ENCODE assay signal across 21 cellular contexts in genomic region chr12:131049002-131049401, GRCh38.
DNase-seq lines count a peak whose midpoint lies in the region; ATAC-seq, FAIRE-seq and TF ChIP-seq lines count a peak whose summit lies in the region.
"Had no signal": no experiment of that assay in that cellular context is flagged by ENCODE, and none has a peak within 500 bp of the region (broad histone marks: within the 10 kb centered on the region; RNA-seq: fewer than 3 reads in every experiment).

No MANE protein-coding gene starts in this region.

- H3K9ac ChIP-seq in HepG2 (ENCODE audit: insufficient read depth, low read depth, low read length), result no peak overlapping the region

- no TSS peak for BruUV-seq in HepG2 (replicated peaks; lab: Mats Ljungman, UMichigan)

- H2AFZ ChIP-seq in HepG2 (ENCODE audit: low read length), result no peak overlapping the region

- peaks cover 6% of the 10 kb centered on the region for H3K27me3 Mint-ChIP-seq in activated T-cell treated with anti-CD3 and anti-CD28 coated beads, Interleukin-2, amount 50 U/mL, for 24 hours
- H3K27me3 Mint-ChIP-seq: CD4-positive, alpha-beta memory T cell had no signal

- TF ChIP-seq CTCF in heart right ventricle (IDR thresholded peaks at IDR 0.05) (no peak), HepG2 (CRISPR knock-in tag; IDR thresholded peaks at IDR 0.05) (no peak), upper lobe of right lung (IDR thresholded peaks at IDR 0.05) (no peak)

- POLR2A ChIA-PET in HepG2 (lab: Yijun Ruan, JAX), result no interaction called here

- H3K4me3 ChIP-seq in heart right ventricle (no peak overlapping the region), HepG2 (replicated peaks in 1 of 3; ENCODE audit: insufficient read depth in 1 of 3, low read depth in 2 of 3, low read length in 3 of 3) (no peak overlapping the region), upper lobe of right lung (no peak overlapping the region)
- H3K4me3 ChIP-seq: HAP-1 had no signal

- H3K4me1 ChIP-seq in heart right ventricle (peaks cover 14 to 41% (median 34%) of the 10 kb centered on the region in 9 donors), HepG2 (ENCODE audit: insufficient read depth, low read length) (no peaks in the 10 kb centered on the region), upper lobe of right lung (no peaks in the 10 kb centered on the region)
- H3K4me1 ChIP-seq: HAP-1 had no signal

- H3K4me2 ChIP-seq in HepG2 (ENCODE audit: low read depth, low read length), result no peak overlapping the region

- no peak for DNase-seq in heart right ventricle
- no peak for DNase-seq in Right ventricle myocardium superior
- no peak for DNase-seq in HepG2 (ENCODE audit: low spot score)
- DNase-seq in posterior vena cava (ENCODE audit: low spot score), result peak; percentile 73
- peak; percentile 28 for DNase-seq in upper lobe of right lung
- DNase-seq in activated T-cell treated with anti-CD3 and anti-CD28 coated beads, Interleukin-2, amount 50 U/mL, for 24 hours, result no peak
- no peak for DNase-seq in C1 segment of cervical spinal cord (lab: John Stamatoyannopoulos, UW)
- DNase-seq: CD4-positive, alpha-beta memory T cell; DMS153; GDM1; MM.1S; NCI-H1092 treated with DMSO at 0.1 percent for 48 hours; NCI-H2081; NCI-H2171 treated with DMSO at 0.1 percent for 48 hours; NCI-H446 treated with DMSO at 0.1 percent for 48 hours; NCI-H774 had no signal

- H3K27ac Mint-ChIP-seq in activated T-cell treated with anti-CD3 and anti-CD28 coated beads, Interleukin-2, amount 50 U/mL, for 24 hours, result no peak overlapping the region
- H3K27ac Mint-ChIP-seq: B cell, IgD-negative memory B cell had no signal

- H3K36me3 ChIP-seq in heart right ventricle (peaks cover 0 to 2% (median 0%) of the 10 kb centered on the region in 9 donors), HepG2 (replicated peaks in 1 of 2; ENCODE audit: control insufficient read depth in 1 of 2, insufficient read depth in 2 of 2, low read length in 2 of 2) (no peaks in the 10 kb centered on the region), upper lobe of right lung (no peaks in the 10 kb centered on the region)
- H3K36me3 ChIP-seq: HAP-1 had no signal

- TF ChIP-seq RAD21 in HepG2 (CRISPR knock-in tag; IDR thresholded peaks at IDR 0.05), result no peak

- H3K27ac ChIP-seq in heart right ventricle (peak overlapping the region; percentile 67 to 90 (median 84)), HepG2 (ENCODE audit: extremely low read length, insufficient read depth, low read length) (no peak overlapping the region), upper lobe of right lung (peak overlapping the region; percentile 11)

- no peak for TF ChIP-seq EP300 in HepG2 (IDR thresholded peaks at IDR 0.05; ENCODE audit: low read depth in 2 of 2, low read length in 2 of 2)
- no peak for TF ChIP-seq EP300 in HepG2 (CRISPR knock-in tag; IDR thresholded peaks at IDR 0.05; ENCODE audit: borderline replicate concordance)

- no peak for FAIRE-seq in HepG2 (lab: Jason Lieb, UNC)
- FAIRE-seq: HTR-8/SVneo had no signal

- no peaks in the 10 kb centered on the region for H3K9me3 ChIP-seq in heart right ventricle
- H3K9me3 ChIP-seq in HepG2 (ENCODE audit: low read length), result no peaks in the 10 kb centered on the region
- no peaks in the 10 kb centered on the region for H3K9me3 ChIP-seq in upper lobe of right lung
- H3K9me3 ChIP-seq: HAP-1 had no signal

- no peak overlapping the region for H3K4me3 Mint-ChIP-seq in activated T-cell treated with anti-CD3 and anti-CD28 coated beads, Interleukin-2, amount 50 U/mL, for 24 hours
- H3K4me3 Mint-ChIP-seq: B cell; CD4-positive, alpha-beta memory T cell; IgD-negative memory B cell had no signal

- TF ChIP-seq POLR2A in HepG2 (IDR thresholded peaks at IDR 0.05; ENCODE audit: insufficient read depth in 1 of 2, low read depth in 2 of 2, low read length in 2 of 2), result no peak

- H3K36me3 Mint-ChIP-seq in activated T-cell treated with anti-CD3 and anti-CD28 coated beads, Interleukin-2, amount 50 U/mL, for 24 hours (ENCODE audit: low read depth), result no peaks in the 10 kb centered on the region
- H3K36me3 Mint-ChIP-seq: CD4-positive, alpha-beta memory T cell; IgD-negative memory B cell had no signal

- in situ Hi-C loops in HepG2 (cut with HindIII; ENCODE audit: extremely low pct_ligation_motif_present, low pct_unique_long_range_greater_than_20kb), result no loop called here

- H3K79me2 ChIP-seq in HepG2 (ENCODE audit: insufficient read depth, low read length), result no peaks in the 10 kb centered on the region

- ATAC-seq in heart right ventricle, result peak in 1 of 8 donors; percentile 23
- no peak for ATAC-seq in Right ventricle myocardium superior (ENCODE audit: poor library complexity)
- ATAC-seq in HepG2, result no peak
- no peak for ATAC-seq in upper lobe of right lung
- no peak for ATAC-seq in HG02610 (IDR thresholded peaks at IDR 0.05; ENCODE audit: unreplicated experiment)

- intact Hi-C loops in heart right ventricle (cut with DNase I) (no loop called here), Right ventricle myocardium superior (cut with DNase I) (no loop called here), HepG2 (cut with micrococcal nuclease; ENCODE audit: unreplicated experiment) (no loop called here), posterior vena cava (cut with DNase I) (no loop called here), upper lobe of right lung (cut with DNase I) (no loop called here)

- CTCF ChIA-PET in HepG2 (lab: Yijun Ruan, JAX; ENCODE audit: low intra/inter-chr PET ratio, low total read pairs), result no interaction called here

- no peaks in the 10 kb centered on the region for H4K20me1 ChIP-seq in HepG2 (ENCODE audit: insufficient read depth, low read length)

- no peaks in the 10 kb centered on the region for H3K9me3 Mint-ChIP-seq in activated T-cell treated with anti-CD3 and anti-CD28 coated beads, Interleukin-2, amount 50 U/mL, for 24 hours
- H3K9me3 Mint-ChIP-seq: IgD-negative memory B cell had no signal

- WGBS in heart right ventricle, 2 donors, result 82 to 93% methylated on average over 11 of the region's 11 CpGs
- 92% methylated on average over 9 of the region's 11 CpGs for WGBS in HepG2 (ENCODE audit: low lambda C conversion rate)

- H3K27me3 ChIP-seq in heart right ventricle, result no peaks in the 10 kb centered on the region
- H3K27me3 ChIP-seq in HepG2 (ENCODE audit: control insufficient read depth in 1 of 2, insufficient read depth in 2 of 2, low read length in 2 of 2), result no peaks in the 10 kb centered on the region
- no peaks in the 10 kb centered on the region for H3K27me3 ChIP-seq in upper lobe of right lung

- no peaks in the 10 kb centered on the region for H3K4me1 Mint-ChIP-seq in activated T-cell treated with anti-CD3 and anti-CD28 coated beads, Interleukin-2, amount 50 U/mL, for 24 hours (ENCODE audit: low read depth)

TF ChIP-seq in HepG2, 621 proteins besides CTCF, POLR2A, EP300 and RAD21 (continues in another document):
- TF ChIP-seq MLLT10 (CRISPR knock-in tag; IDR thresholded peaks at IDR 0.05), result no peak
- TF ChIP-seq TFE3 (CRISPR knock-in tag; IDR thresholded peaks at IDR 0.05), result no peak
- no peak for TF ChIP-seq IRX3 (CRISPR knock-in tag; IDR thresholded peaks at IDR 0.05; ENCODE audit: borderline replicate concordance, low read depth)
- TF ChIP-seq, protein P1, sequence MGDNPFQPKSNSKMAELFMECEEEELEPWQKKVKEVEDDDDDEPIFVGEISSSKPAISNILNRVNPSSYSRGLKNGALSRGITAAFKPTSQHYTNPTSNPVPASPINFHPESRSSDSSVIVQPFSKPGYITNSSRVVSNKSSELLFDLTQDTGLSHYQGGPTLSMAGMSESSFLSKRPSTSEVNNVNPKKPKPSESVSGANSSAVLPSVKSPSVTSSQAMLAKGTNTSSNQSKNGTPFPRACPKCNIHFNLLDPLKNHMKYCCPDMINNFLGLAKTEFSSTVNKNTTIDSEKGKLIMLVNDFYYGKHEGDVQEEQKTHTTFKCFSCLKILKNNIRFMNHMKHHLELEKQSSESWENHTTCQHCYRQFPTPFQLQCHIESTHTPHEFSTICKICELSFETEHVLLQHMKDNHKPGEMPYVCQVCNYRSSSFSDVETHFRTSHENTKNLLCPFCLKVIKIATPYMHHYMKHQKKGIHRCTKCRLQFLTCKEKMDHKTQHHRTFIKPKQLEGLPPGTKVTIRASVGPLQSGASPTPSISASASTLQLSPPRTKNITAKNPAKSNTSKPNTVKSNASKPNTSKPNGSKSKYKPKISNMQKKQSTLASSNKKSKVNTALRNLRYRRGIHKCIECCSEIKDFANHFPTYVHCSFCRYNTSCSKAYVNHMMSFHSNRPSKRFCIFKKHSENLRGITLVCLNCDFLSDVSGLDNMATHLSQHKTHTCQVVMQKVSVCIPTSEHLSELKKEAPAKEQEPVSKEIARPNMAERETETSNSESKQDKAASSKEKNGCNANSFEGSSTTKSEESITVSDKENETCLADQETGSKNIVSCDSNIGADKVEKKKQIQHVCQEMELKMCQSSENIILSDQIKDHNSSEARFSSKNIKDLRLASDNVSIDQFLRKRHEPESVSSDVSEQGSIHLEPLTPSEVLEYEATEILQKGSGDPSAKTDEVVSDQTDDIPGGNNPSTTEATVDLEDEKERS (CRISPR knock-in tag; IDR thresholded peaks at IDR 0.05), result no peak
- TF ChIP-seq, protein P2, sequence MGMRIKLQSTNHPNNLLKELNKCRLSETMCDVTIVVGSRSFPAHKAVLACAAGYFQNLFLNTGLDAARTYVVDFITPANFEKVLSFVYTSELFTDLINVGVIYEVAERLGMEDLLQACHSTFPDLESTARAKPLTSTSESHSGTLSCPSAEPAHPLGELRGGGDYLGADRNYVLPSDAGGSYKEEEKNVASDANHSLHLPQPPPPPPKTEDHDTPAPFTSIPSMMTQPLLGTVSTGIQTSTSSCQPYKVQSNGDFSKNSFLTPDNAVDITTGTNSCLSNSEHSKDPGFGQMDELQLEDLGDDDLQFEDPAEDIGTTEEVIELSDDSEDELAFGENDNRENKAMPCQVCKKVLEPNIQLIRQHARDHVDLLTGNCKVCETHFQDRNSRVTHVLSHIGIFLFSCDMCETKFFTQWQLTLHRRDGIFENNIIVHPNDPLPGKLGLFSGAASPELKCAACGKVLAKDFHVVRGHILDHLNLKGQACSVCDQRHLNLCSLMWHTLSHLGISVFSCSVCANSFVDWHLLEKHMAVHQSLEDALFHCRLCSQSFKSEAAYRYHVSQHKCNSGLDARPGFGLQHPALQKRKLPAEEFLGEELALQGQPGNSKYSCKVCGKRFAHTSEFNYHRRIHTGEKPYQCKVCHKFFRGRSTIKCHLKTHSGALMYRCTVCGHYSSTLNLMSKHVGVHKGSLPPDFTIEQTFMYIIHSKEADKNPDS (CRISPR knock-in tag; IDR thresholded peaks at IDR 0.05), result no peak

Comparison
In these comparisons a context has a peak if more than half of its experiments do, and no peak if none do; other contexts are left out.
1. DNase-seq: peak in posterior vena cava (single experiment) and upper lobe of right lung (single experiment); none in heart right ventricle (0 of 2), Right ventricle myocardium superior (single experiment), HepG2 (single experiment), activated T-cell treated with anti-CD3 and anti-CD28 coated beads, Interleukin-2, amount 50 U/mL, for 24 hours (single experiment) and C1 segment of cervical spinal cord (0 of 14).